Comparison of ENCODE assay signal across 24 cellular contexts in the genomic region with DNA sequence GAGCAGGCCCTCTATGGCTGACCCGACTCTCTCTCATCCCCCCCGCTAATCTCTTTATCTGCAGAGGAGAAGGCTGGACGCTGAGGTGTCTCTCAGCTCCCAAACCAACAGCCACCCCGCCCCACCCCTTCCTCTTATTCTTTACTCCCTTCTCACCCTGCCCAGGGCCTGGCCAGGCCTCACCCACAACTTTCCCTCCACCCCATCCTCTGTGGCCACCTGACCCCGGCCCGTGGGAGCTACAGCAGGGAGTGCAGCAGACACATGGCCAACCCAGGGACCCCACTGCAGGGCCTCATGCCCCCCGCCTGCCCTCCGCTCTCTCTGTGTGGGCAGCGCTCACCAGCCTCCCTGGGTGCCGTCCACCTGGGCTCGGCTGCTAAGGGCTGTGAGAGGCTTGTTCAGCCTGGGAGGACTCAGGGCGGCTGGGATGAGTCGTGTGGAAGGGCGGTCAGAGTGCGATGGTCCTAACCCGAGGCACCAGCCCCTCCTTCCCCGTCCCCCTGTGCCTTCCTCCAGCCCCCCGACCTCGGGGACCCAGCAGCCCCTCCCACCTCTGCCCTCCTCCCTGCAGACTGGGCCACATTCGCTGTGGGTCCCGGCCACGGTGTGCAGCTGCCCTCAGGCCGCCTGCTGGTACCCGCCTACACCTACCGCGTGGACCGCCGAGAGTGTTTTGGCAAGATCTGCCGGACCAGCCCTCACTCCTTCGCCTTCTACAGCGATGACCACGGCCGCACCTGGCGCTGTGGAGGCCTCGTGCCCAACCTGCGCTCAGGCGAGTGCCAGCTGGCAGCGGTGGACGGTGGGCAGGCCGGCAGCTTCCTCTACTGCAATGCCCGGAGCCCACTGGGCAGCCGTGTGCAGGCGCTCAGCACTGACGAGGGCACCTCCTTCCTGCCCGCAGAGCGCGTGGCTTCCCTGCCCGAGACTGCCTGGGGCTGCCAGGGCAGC. TPM values are rescaled to one million over a fixed set of nuclear protein-coding genes. Genes with fewer than 3 reads are reported as not detected.
DNase-seq lines count a peak whose midpoint lies in the region; ATAC-seq, FAIRE-seq and TF ChIP-seq lines count a peak whose summit lies in the region.
"Had no signal": no experiment of that assay in that cellular context is flagged by ENCODE, and none has a peak within 500 bp of the region (broad histone marks: within the 10 kb centered on the region; RNA-seq: fewer than 3 reads in every experiment).

No MANE protein-coding gene starts in this region.

- peak overlapping the region; percentile 57 for H3K27ac Mint-ChIP-seq in activated CD4-positive, alpha-beta T cell treated with anti-CD3 and anti-CD28 coated beads, Interleukin-2, amount 10 ng/mL, durations not matched to agents 7 days and 5 days
- peak overlapping the region; percentile 10 for H3K27ac Mint-ChIP-seq in endodermal cell
- peak overlapping the region; percentile 24 for H3K27ac Mint-ChIP-seq in stimulated activated memory B cell treated with anti-CD40 and anti-IgM and Interleukin-4, amounts not matched to agents 10 μg/mL and 1 μg/mL and 100 μg/mL, for 72 hours
- no peak overlapping the region for H3K27ac Mint-ChIP-seq in activated T-cell treated with anti-CD3 and anti-CD28 coated beads, Interleukin-2, amount 50 U/mL, for 72 hours
- H3K27ac Mint-ChIP-seq: activated T-helper 17 cell treated with anti-CD3 and anti-CD28 coated beads, Interleukin-2, amount 50 U/mL, for 72 hours; CD8-positive, alpha-beta T cell; progenitor cell of endocrine pancreas had no signal

- H3K27ac ChIP-seq in endodermal cell (ENCODE audit: low read depth, low read length): no peak overlapping the region
- H3K27ac ChIP-seq: PC-9, SK-N-MC had no signal

- H3K4me3 Mint-ChIP-seq in activated CD4-positive, alpha-beta T cell treated with anti-CD3 and anti-CD28 coated beads, Interleukin-2, amount 10 ng/mL, durations not matched to agents 7 days and 5 days: no peak overlapping the region
- no peak overlapping the region for H3K4me3 Mint-ChIP-seq in endodermal cell
- peak overlapping the region; percentile 18 for H3K4me3 Mint-ChIP-seq in stimulated activated memory B cell treated with anti-CD40 and anti-IgM and Interleukin-4, amounts not matched to agents 10 μg/mL and 1 μg/mL and 100 μg/mL, for 72 hours
- no peak overlapping the region for H3K4me3 Mint-ChIP-seq in activated T-cell treated with anti-CD3 and anti-CD28 coated beads, Interleukin-2, amount 50 U/mL, for 72 hours
- H3K4me3 Mint-ChIP-seq: activated T-helper 17 cell treated with anti-CD3 and anti-CD28 coated beads, Interleukin-2, amount 50 U/mL, for 72 hours; CD8-positive, alpha-beta T cell had no signal

- H3K9me3 Mint-ChIP-seq in activated CD4-positive, alpha-beta T cell treated with anti-CD3 and anti-CD28 coated beads, Interleukin-2, amount 10 ng/mL, durations not matched to agents 7 days and 5 days: no peaks in the 10 kb centered on the region
- H3K9me3 Mint-ChIP-seq in endodermal cell: no peaks in the 10 kb centered on the region
- no peaks in the 10 kb centered on the region for H3K9me3 Mint-ChIP-seq in stimulated activated memory B cell treated with anti-CD40 and anti-IgM and Interleukin-4, amounts not matched to agents 10 μg/mL and 1 μg/mL and 100 μg/mL, for 72 hours
- no peaks in the 10 kb centered on the region for H3K9me3 Mint-ChIP-seq in activated T-cell treated with anti-CD3 and anti-CD28 coated beads, Interleukin-2, amount 50 U/mL, for 72 hours
- H3K9me3 Mint-ChIP-seq: activated T-helper 17 cell treated with anti-CD3 and anti-CD28 coated beads, Interleukin-2, amount 50 U/mL, for 72 hours; CD8-positive, alpha-beta T cell had no signal

- H3K27me3 ChIP-seq in endodermal cell (ENCODE audit: control insufficient read depth, insufficient read depth, low read length, poor library complexity, severe bottlenecking): no peaks in the 10 kb centered on the region

- no peak overlapping the region for H3K4me3 ChIP-seq in endodermal cell (ENCODE audit: low read length)
- H3K4me3 ChIP-seq: HAP-1, PC-9, SK-N-MC had no signal

- TF ChIP-seq POLR2A in GM12892 (IDR thresholded peaks at IDR 0.05; ENCODE audit: low read depth, low read length) (no peak), erythroblast (IDR thresholded peaks at IDR 0.05; ENCODE audit: low read length) (no peak)

- no peak for FAIRE-seq in GM12892 (lab: Jason Lieb, UNC)
- FAIRE-seq: endothelial cell of umbilical vein, frontal cortex, HTR-8/SVneo had no signal

- no peaks in the 10 kb centered on the region for H3K4me1 ChIP-seq in endodermal cell (ENCODE audit: control insufficient read depth, insufficient read depth, low read length)
- H3K4me1 ChIP-seq: HAP-1 had no signal

- TF ChIP-seq CTCF in endodermal cell (conservative IDR thresholded peaks at IDR 0.05): no peak

- 90 to 96% methylated on average over 30 to 48 of the region's 48 CpGs for WGBS in endodermal cell (ENCODE audit: insufficient coverage in 1 of 2, insufficient read length in 1 of 2), 2 experiments

- peaks cover 9% of the 10 kb centered on the region for H3K4me1 Mint-ChIP-seq in activated CD4-positive, alpha-beta T cell treated with anti-CD3 and anti-CD28 coated beads, Interleukin-2, amount 10 ng/mL, durations not matched to agents 7 days and 5 days
- peaks cover 4% of the 10 kb centered on the region for H3K4me1 Mint-ChIP-seq in endodermal cell
- peaks cover 17% of the 10 kb centered on the region for H3K4me1 Mint-ChIP-seq in stimulated activated memory B cell treated with anti-CD40 and anti-IgM and Interleukin-4, amounts not matched to agents 10 μg/mL and 1 μg/mL and 100 μg/mL, for 72 hours
- peaks cover 5% of the 10 kb centered on the region for H3K4me1 Mint-ChIP-seq in activated T-cell treated with anti-CD3 and anti-CD28 coated beads, Interleukin-2, amount 50 U/mL, for 72 hours (ENCODE audit: low read depth)
- H3K4me1 Mint-ChIP-seq: activated T-helper 17 cell treated with anti-CD3 and anti-CD28 coated beads, Interleukin-2, amount 50 U/mL, for 72 hours had no signal

- no peaks in the 10 kb centered on the region for H3K27me3 Mint-ChIP-seq in activated CD4-positive, alpha-beta T cell treated with anti-CD3 and anti-CD28 coated beads, Interleukin-2, amount 10 ng/mL, durations not matched to agents 7 days and 5 days
- H3K27me3 Mint-ChIP-seq in endodermal cell (ENCODE audit: insufficient read depth): no peaks in the 10 kb centered on the region
- H3K27me3 Mint-ChIP-seq in stimulated activated memory B cell treated with anti-CD40 and anti-IgM and Interleukin-4, amounts not matched to agents 10 μg/mL and 1 μg/mL and 100 μg/mL, for 72 hours: peaks cover 28% of the 10 kb centered on the region
- H3K27me3 Mint-ChIP-seq in activated T-cell treated with anti-CD3 and anti-CD28 coated beads, Interleukin-2, amount 50 U/mL, for 72 hours (ENCODE audit: low read depth): peaks cover 6% of the 10 kb centered on the region
- H3K27me3 Mint-ChIP-seq: activated T-helper 17 cell treated with anti-CD3 and anti-CD28 coated beads, Interleukin-2, amount 50 U/mL, for 72 hours had no signal

- H3K36me3 Mint-ChIP-seq in activated CD4-positive, alpha-beta T cell treated with anti-CD3 and anti-CD28 coated beads, Interleukin-2, amount 10 ng/mL, durations not matched to agents 7 days and 5 days (ENCODE audit: low read depth): no peaks in the 10 kb centered on the region
- no peaks in the 10 kb centered on the region for H3K36me3 Mint-ChIP-seq in endodermal cell (ENCODE audit: low read depth)
- no peaks in the 10 kb centered on the region for H3K36me3 Mint-ChIP-seq in stimulated activated memory B cell treated with anti-CD40 and anti-IgM and Interleukin-4, amounts not matched to agents 10 μg/mL and 1 μg/mL and 100 μg/mL, for 72 hours
- H3K36me3 Mint-ChIP-seq in activated T-cell treated with anti-CD3 and anti-CD28 coated beads, Interleukin-2, amount 50 U/mL, for 72 hours (ENCODE audit: insufficient read depth in 2 of 2): no peaks in the 10 kb centered on the region
- H3K36me3 Mint-ChIP-seq: CD8-positive, alpha-beta T cell had no signal

- H3K36me3 ChIP-seq in endodermal cell (ENCODE audit: control insufficient read depth, insufficient read depth, low read length): no peaks in the 10 kb centered on the region
- H3K36me3 ChIP-seq: HAP-1 had no signal

- DNase-seq in activated CD4-positive, alpha-beta T cell treated with anti-CD3 and anti-CD28 coated beads, Interleukin-2, amount 10 ng/mL, durations not matched to agents 7 days and 5 days: no peak
- DNase-seq in activated CD4-positive, alpha-beta T cell treated with anti-CD3 and anti-CD28 coated beads, Interleukin-2, amount 50 U/mL, for 1 hour: no peak
- DNase-seq in GM12892 (ENCODE audit: insufficient read length) (peak; percentile 20), endodermal cell (peak; percentile 39), erythroblast (lab: John Stamatoyannopoulos, UW) (no peak)
- DNase-seq in activated T-cell treated with anti-CD3 and anti-CD28 coated beads, Interleukin-2, amount 50 U/mL, for 72 hours: no peak
- DNase-seq: ACHN; anterior cingulate cortex; EL; NCI-H2029; PC-9; stimulated activated naive CD8-positive, alpha-beta T cell treated with anti-CD3 and anti-CD28 coated beads, Interleukin-15, Interleukin-2, amounts not matched to agents 100 U/mL and 50 U/mL, for 24 hours had no signal

- no peak for ATAC-seq in stimulated activated memory B cell treated with anti-CD40 and anti-IgM and Interleukin-4, amounts not matched to agents 10 μg/mL and 1 μg/mL and 100 μg/mL, for 72 hours
- ATAC-seq in HG03432 (IDR thresholded peaks at IDR 0.05; ENCODE audit: unreplicated experiment): no peak
- no peak for ATAC-seq in activated T-cell treated with anti-CD3 and anti-CD28 coated beads, Interleukin-2, amount 50 U/mL, for 72 hours (replicated peaks in 1 of 2)
- ATAC-seq: activated T-helper 17 cell treated with anti-CD3 and anti-CD28 coated beads, Interleukin-2, amount 50 U/mL, for 72 hours; CD8-positive, alpha-beta T cell; stimulated activated naive CD8-positive, alpha-beta T cell treated with anti-CD3 and anti-CD28 coated beads, Interleukin-15, Interleukin-2, amounts not matched to agents 100 U/mL and 50 U/mL, for 24 hours had no signal

- H3K9me3 ChIP-seq in endodermal cell (ENCODE audit: control insufficient read depth, low read length): no peaks in the 10 kb centered on the region
- H3K9me3 ChIP-seq: HAP-1 had no signal

- H3K9ac ChIP-seq in endodermal cell (ENCODE audit: extremely low read depth, low read length, poor library complexity, severe bottlenecking): no peak overlapping the region

- POLR2A ChIA-PET in activated CD4-positive, alpha-beta T cell treated with anti-CD3 and anti-CD28 coated beads, Interleukin-2, amount 10 ng/mL, durations not matched to agents 7 days and 5 days (lab: Charles Lee): no interaction called here

- CTCF ChIA-PET in activated CD4-positive, alpha-beta T cell treated with anti-CD3 and anti-CD28 coated beads, Interleukin-2, amount 10 ng/mL, durations not matched to agents 7 days and 5 days (lab: Charles Lee): no interaction called here

RNA-seq across cellular contexts. Expression of gene NEU4, which starts 6.8 kb away (rescaled TPM):
- total RNA-seq in activated CD4-positive, alpha-beta T cell treated with anti-CD3 and anti-CD28 coated beads, Interleukin-2, amount 10 ng/mL, durations not matched to agents 7 days and 5 days: under 1 TPM in 1 of 2 experiments, not detected in 1; 0.37 TPM
- 0.19 TPM for polyA plus RNA-seq in GM12892 (2012; ENCODE audit: missing spikeins)
- total RNA-seq in endodermal cell: 1 to 10 TPM; 1.2 TPM
- 0.36 TPM for polyA plus RNA-seq in endodermal cell (2013, experiment 1 of 2)
- 0.70 TPM for polyA plus RNA-seq in endodermal cell (2013, experiment 2 of 2)
- total RNA-seq in activated T-cell treated with anti-CD3 and anti-CD28 coated beads, Interleukin-2, amount 50 U/mL, for 72 hours: 1 to 10 TPM in 1 of 2 donors, under 1 TPM in 1; 0.37 to 1.4 TPM
- total RNA-seq: endothelial cell of umbilical vein had no signal
- polyA plus RNA-seq: endothelial cell of umbilical vein had no signal

RNA-seq across cellular contexts. Expression of gene GAL3ST2, which starts 39.1 kb away (rescaled TPM):
- not detected for total RNA-seq in activated CD4-positive, alpha-beta T cell treated with anti-CD3 and anti-CD28 coated beads, Interleukin-2, amount 10 ng/mL, durations not matched to agents 7 days and 5 days
- not detected for polyA plus RNA-seq in GM12892 (2012; ENCODE audit: missing spikeins)
- total RNA-seq in endodermal cell: under 1 TPM; 0.57 to 0.91 TPM
- polyA plus RNA-seq in endodermal cell (2013, experiment 1 of 2): not detected
- not detected for polyA plus RNA-seq in endodermal cell (2013, experiment 2 of 2)
- total RNA-seq in activated T-cell treated with anti-CD3 and anti-CD28 coated beads, Interleukin-2, amount 50 U/mL, for 72 hours: under 1 TPM; 0.53 to 0.82 TPM
- total RNA-seq: endothelial cell of umbilical vein, myocyte, urinary bladder had no signal
- polyA plus RNA-seq: endothelial cell of umbilical vein, urinary bladder had no signal

RNA-seq across cellular contexts. Expression of gene PDCD1, which starts 42.9 kb away (rescaled TPM):
- total RNA-seq in activated CD4-positive, alpha-beta T cell treated with anti-CD3 and anti-CD28 coated beads, Interleukin-2, amount 10 ng/mL, durations not matched to agents 7 days and 5 days: 1 to 10 TPM; 4.7 to 4.9 TPM
- polyA plus RNA-seq in GM12892 (2012; ENCODE audit: missing spikeins): 1.0 TPM
- total RNA-seq in endodermal cell: under 1 TPM in 1 of 2 donors, not detected in 1; 0.20 TPM
- not detected for polyA plus RNA-seq in endodermal cell (2013, experiment 1 of 2)
- polyA plus RNA-seq in endodermal cell (2013, experiment 2 of 2): not detected
- 10 to 100 TPM; 15.7 to 23.0 TPM for total RNA-seq in activated T-cell treated with anti-CD3 and anti-CD28 coated beads, Interleukin-2, amount 50 U/mL, for 72 hours
- total RNA-seq: endothelial cell of umbilical vein, myocyte, PC-9, progenitor cell of endocrine pancreas, urinary bladder had no signal
- polyA plus RNA-seq: endothelial cell of umbilical vein had no signal

RNA-seq across cellular contexts. Expression of gene RTP5, which starts 53.8 kb away (rescaled TPM):
- not detected for total RNA-seq in activated CD4-positive, alpha-beta T cell treated with anti-CD3 and anti-CD28 coated beads, Interleukin-2, amount 10 ng/mL, durations not matched to agents 7 days and 5 days
- polyA plus RNA-seq in GM12892 (2012; ENCODE audit: missing spikeins): not detected
- not detected for total RNA-seq in endodermal cell
- polyA plus RNA-seq in endodermal cell (2013, experiment 1 of 2): not detected
- not detected for polyA plus RNA-seq in endodermal cell (2013, experiment 2 of 2)
- total RNA-seq in activated T-cell treated with anti-CD3 and anti-CD28 coated beads, Interleukin-2, amount 50 U/mL, for 72 hours: under 1 TPM; 0.12 to 0.56 TPM
- total RNA-seq: endothelial cell of umbilical vein, PC-9, progenitor cell of endocrine pancreas, urinary bladder had no signal
- polyA plus RNA-seq: endothelial cell of umbilical vein had no signal

Comparison
In these comparisons a context has a peak if more than half of its experiments do, and no peak if none do; other contexts are left out.
1. DNase-seq: peak in GM12892 (single experiment) and endodermal cell (single experiment); none in activated CD4-positive, alpha-beta T cell treated with anti-CD3 and anti-CD28 coated beads, Interleukin-2, amount 10 ng/mL, durations not matched to agents 7 days and 5 days (single experiment), activated CD4-positive, alpha-beta T cell treated with anti-CD3 and anti-CD28 coated beads, Interleukin-2, amount 50 U/mL, for 1 hour (single experiment), erythroblast (0 of 2) and activated T-cell treated with anti-CD3 and anti-CD28 coated beads, Interleukin-2, amount 50 U/mL, for 72 hours (0 of 2).
2. RNA of gene PDCD1, which starts 42.9 kb away (total RNA-seq): 15.7 to 23.0 TPM in activated T-cell treated with anti-CD3 and anti-CD28 coated beads, Interleukin-2, amount 50 U/mL, for 72 hours and 4.7 to 4.9 TPM in activated CD4-positive, alpha-beta T cell treated with anti-CD3 and anti-CD28 coated beads, Interleukin-2, amount 10 ng/mL, durations not matched to agents 7 days and 5 days; 0.20 TPM in endodermal cell; every median in the first group is over 4 times any median in the second.